Comparison of ENCODE assay signal across 8 cellular contexts in genomic region chr11:117143871-117144476, GRCh38.
DNase-seq lines count a peak whose midpoint lies in the region; ATAC-seq and TF ChIP-seq lines count a peak whose summit lies in the region.

TSS of gene PAFAH1B2 (plus strand) at chr11:117144287. CDS start at chr11:117152448, 8,161 bp downstream.

- no peaks in the 10 kb centered on the region for H3K27me3 ChIP-seq in BLaER1

- peak within 1 kb of the TSS; percentile 94 for H3K4me2 ChIP-seq in BLaER1

- H3K9me3 ChIP-seq in BLaER1, result no peaks in the 10 kb centered on the region

- peaks cover 30% of the 10 kb centered on the region for H3K4me1 ChIP-seq in BLaER1

- peak; percentile 59 for DNase-seq in NCI-H524 treated with DMSO at 0.1 percent for 48 hours (lab: John Stamatoyannopoulos, UW)
- DNase-seq in activated CD4-positive, alpha-beta T cell treated with anti-CD3 and anti-CD28 coated beads for 4 hours, result peak; percentile 95 to 96
- peak; percentile 90 for DNase-seq in choroid plexus epithelial cell (ENCODE audit: low read depth)
- peak; percentile 78 for DNase-seq in kidney glomerular epithelial cell (lab: John Stamatoyannopoulos, UW)
- peak; percentile 92 to 93 for DNase-seq in stimulated activated CD4-positive, alpha-beta T cell treated with anti-CD3 and anti-CD28 coated beads, Interleukin-15, amount 100 ng/mL, for 48 hours (ENCODE audit: low read depth in 2 of 2)

- H3K9ac ChIP-seq in BLaER1, result peak within 1 kb of the TSS; percentile 91

- peaks cover 29% of the 10 kb centered on the region for H3K36me3 ChIP-seq in BLaER1

- no peak for TF ChIP-seq CTCF in choroid plexus epithelial cell (conservative IDR thresholded peaks at IDR 0.05; ENCODE audit: low read depth, low read length)

- H3K27ac ChIP-seq in BLaER1, result peak within 1 kb of the TSS; percentile 85

- ATAC-seq in GM19324 (IDR thresholded peaks at IDR 0.05; ENCODE audit: low FRiP score, unreplicated experiment) (peak; percentile 97), HG03460 (IDR thresholded peaks at IDR 0.05; ENCODE audit: unreplicated experiment) (peak; percentile 94)

- H3K4me3 ChIP-seq in BLaER1 (peak within 1 kb of the TSS; percentile 89), choroid plexus epithelial cell (ENCODE audit: low read depth, low read length) (peak within 1 kb of the TSS; percentile 86)

- peaks cover 46% of the 10 kb centered on the region for H4K20me1 ChIP-seq in BLaER1

Comparison
In these comparisons a context has a peak if more than half of its experiments do, and no peak if none do; other contexts are left out.
1. Peak in every context shown above with its lines: DNase-seq, ATAC-seq, H3K4me3 ChIP-seq and H3K27ac ChIP-seq.